Comparison of ENCODE assay signal across 8 cellular contexts in the genomic region with DNA sequence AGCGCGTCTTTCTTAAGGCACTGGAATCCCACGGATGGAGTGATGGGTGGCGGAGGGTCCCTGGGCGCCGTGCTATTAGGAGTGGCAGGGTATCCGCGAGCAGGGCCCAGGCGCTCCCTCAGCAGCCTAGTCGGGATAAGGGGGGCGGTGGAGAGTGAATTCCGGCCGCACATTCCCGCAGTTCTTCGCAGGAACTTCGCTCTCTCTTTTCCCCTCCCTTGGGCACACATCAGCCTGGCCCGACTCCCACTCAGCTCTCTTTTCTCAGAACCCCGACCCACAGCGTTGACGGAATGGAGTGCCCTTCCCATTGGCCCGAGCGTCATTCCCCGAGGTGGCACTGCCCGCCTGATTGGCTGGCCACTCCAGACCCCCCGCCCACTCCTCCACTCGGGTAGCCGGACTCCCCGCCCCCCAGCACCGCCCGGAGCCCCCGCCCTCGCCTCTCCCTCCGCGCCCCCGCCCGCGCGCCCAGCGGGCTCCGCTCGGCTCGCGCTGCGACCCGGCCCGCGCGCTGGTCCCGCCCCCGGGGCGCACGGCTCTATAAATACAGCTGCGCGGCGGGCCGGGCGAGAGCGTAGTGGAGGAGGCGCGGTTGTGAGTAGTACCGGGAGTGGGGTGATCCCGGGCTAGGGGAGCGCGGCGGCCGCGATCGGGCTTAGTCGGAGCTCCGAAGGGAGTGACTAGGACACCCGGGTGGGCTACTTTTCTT. TPM values are rescaled to one million over a fixed set of nuclear protein-coding genes. Genes with fewer than 3 reads are reported as not detected.
DNase-seq lines count a peak whose midpoint lies in the region; TF ChIP-seq lines count a peak whose summit lies in the region.

A gene with protein sequence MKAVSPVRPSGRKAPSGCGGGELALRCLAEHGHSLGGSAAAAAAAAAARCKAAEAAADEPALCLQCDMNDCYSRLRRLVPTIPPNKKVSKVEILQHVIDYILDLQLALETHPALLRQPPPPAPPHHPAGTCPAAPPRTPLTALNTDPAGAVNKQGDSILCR (plus strand): TSS at position 572 of the 712 bp plus-strand sequence. CDS start 385 bp downstream, outside the sequence.

- H3K36me3 Mint-ChIP-seq in activated T-cell treated with anti-CD3 and anti-CD28 coated beads, Interleukin-2, amount 50 U/mL, for 24 hours (ENCODE audit: low read depth): no peaks in the 10 kb centered on the region

- H3K27ac ChIP-seq in SJSA1 (peak within 1 kb of the TSS; percentile 57), vagina (peak within 1 kb of the TSS; percentile 90)

- peaks cover 8% of the 10 kb centered on the region for H3K4me1 Mint-ChIP-seq in activated T-cell treated with anti-CD3 and anti-CD28 coated beads, Interleukin-2, amount 50 U/mL, for 24 hours (ENCODE audit: low read depth)

- peak within 1 kb of the TSS; percentile 37 for H3K27ac Mint-ChIP-seq in activated T-cell treated with anti-CD3 and anti-CD28 coated beads, Interleukin-2, amount 50 U/mL, for 24 hours

- H3K36me3 ChIP-seq in SJSA1 (peaks cover 14% of the 10 kb centered on the region), mucosa of stomach (ENCODE audit: control insufficient read depth, insufficient read depth, low read length) (no peaks in the 10 kb centered on the region), vagina (no peaks in the 10 kb centered on the region)

- peak within 1 kb of the TSS; percentile 91 for H3K9ac ChIP-seq in mucosa of stomach (ENCODE audit: low read length)

- H3K27me3 ChIP-seq in SJSA1 (replicated peaks) (peaks cover 47% of the 10 kb centered on the region), mucosa of stomach (ENCODE audit: control insufficient read depth, insufficient read depth, low read length) (no peaks in the 10 kb centered on the region), vagina (no peaks in the 10 kb centered on the region)

- intact Hi-C loops in vagina (cut with DNase I): no loop called here

- peaks cover 3% of the 10 kb centered on the region for H3K9me3 Mint-ChIP-seq in activated T-cell treated with anti-CD3 and anti-CD28 coated beads, Interleukin-2, amount 50 U/mL, for 24 hours

- no peak within 1 kb of the TSS for H3K4me3 Mint-ChIP-seq in activated T-cell treated with anti-CD3 and anti-CD28 coated beads, Interleukin-2, amount 50 U/mL, for 24 hours

- peaks cover 70% of the 10 kb centered on the region for H3K27me3 Mint-ChIP-seq in activated T-cell treated with anti-CD3 and anti-CD28 coated beads, Interleukin-2, amount 50 U/mL, for 24 hours

- DNase-seq in activated T-cell treated with anti-CD3 and anti-CD28 coated beads, Interleukin-2, amount 50 U/mL, for 24 hours: no peak
- no peak for DNase-seq in activated T-cell treated with anti-CD3 and anti-CD28 coated beads, Interleukin-2, amount 50 U/mL, for 48 hours
- DNase-seq in SJSA1 (ENCODE audit: low read depth in 1 of 2, low spot score in 2 of 2) (peak; percentile 85 to 96), fibroblast of peridontal ligament (ENCODE audit: extremely low read depth) (peak; percentile 97), vagina (ENCODE audit: extremely low spot score in 2 of 2) (peak in 1 of 2 donors; percentile 97)
- DNase-seq in activated naive CD4-positive, alpha-beta T cell (lab: John Stamatoyannopoulos, UW): no peak
- DNase-seq in activated naive CD4-positive, alpha-beta T cell treated with anti-CD3 and anti-CD28 coated beads, Interleukin-2, amount 50 U/mL, for 16 hours: no peak

- TF ChIP-seq POLR2A in vagina (IDR thresholded peaks at IDR 0.05): peak; percentile 36 to 98

- H3K4me1 ChIP-seq in SJSA1 (replicated peaks): peaks cover 34% of the 10 kb centered on the region
- no peaks in the 10 kb centered on the region for H3K4me1 ChIP-seq in mucosa of stomach (ENCODE audit: control insufficient read depth, insufficient read depth, low read length)
- peaks cover 32% of the 10 kb centered on the region for H3K4me1 ChIP-seq in vagina

- H3K9me3 ChIP-seq in SJSA1 (replicated peaks) (peaks cover 4% of the 10 kb centered on the region; the same call in 1 of the 2 replicates), mucosa of stomach (ENCODE audit: control insufficient read depth, low read length) (no peaks in the 10 kb centered on the region), vagina (no peaks in the 10 kb centered on the region)

- peak within 1 kb of the TSS; percentile 77 for H3K4me3 ChIP-seq in SJSA1
- peak within 1 kb of the TSS; percentile 71 for H3K4me3 ChIP-seq in mucosa of stomach (ENCODE audit: low read length)
- peak within 1 kb of the TSS; percentile 63 to 78 for H3K4me3 ChIP-seq in vagina

- TF ChIP-seq CTCF in vagina (IDR thresholded peaks at IDR 0.05): no peak

RNA-seq across cellular contexts. Expression of the gene that starts here (rescaled TPM):
- total RNA-seq in SJSA1 (2014; rRNA removed; shearing (Covaris generic)): 13.6 and 19.6 TPM in 2 replicates
- total RNA-seq in vagina: 27.7 TPM

Comparison
In these comparisons a context has a peak if more than half of its experiments do, and no peak if none do; other contexts are left out.
1. DNase-seq: peak in SJSA1 (2 of 2) and fibroblast of peridontal ligament (single experiment); none in activated T-cell treated with anti-CD3 and anti-CD28 coated beads, Interleukin-2, amount 50 U/mL, for 24 hours (single experiment), activated T-cell treated with anti-CD3 and anti-CD28 coated beads, Interleukin-2, amount 50 U/mL, for 48 hours (0 of 2), activated naive CD4-positive, alpha-beta T cell (0 of 4) and activated naive CD4-positive, alpha-beta T cell treated with anti-CD3 and anti-CD28 coated beads, Interleukin-2, amount 50 U/mL, for 16 hours (single experiment).
2. Peak in every context shown above with its lines, with median percentiles within 50 percentile points of each other: H3K4me3 ChIP-seq.